ENCODE assay signal across 17 cellular contexts in genomic region chr9:82184524-82184923, GRCh38.
DNase-seq lines count a peak whose midpoint lies in the region; ATAC-seq and TF ChIP-seq lines count a peak whose summit lies in the region.
"Had no signal": no experiment of that assay in that cellular context is flagged by ENCODE, and none has a peak within 500 bp of the region (broad histone marks: within the 10 kb centered on the region; RNA-seq: fewer than 3 reads in every experiment).

No MANE protein-coding gene starts in this region.

- peak overlapping the region; percentile 62 for H3K4me2 ChIP-seq in OCI-LY1 (ENCODE audit: low read length)

- no peaks in the 10 kb centered on the region for H3K9me2 ChIP-seq in OCI-LY1 (ENCODE audit: low read depth, low read length)

- H3K27me3 ChIP-seq in OCI-LY1 (ENCODE audit: insufficient read depth, low read length), result no peaks in the 10 kb centered on the region
- no peaks in the 10 kb centered on the region for H3K27me3 ChIP-seq in dorsolateral prefrontal cortex
- H3K27me3 ChIP-seq in testis, result no peaks in the 10 kb centered on the region
- H3K27me3 ChIP-seq: esophagus muscularis mucosa, upper lobe of left lung had no signal

- intact Hi-C loops in dorsolateral prefrontal cortex (cut with DNase I) (no loop called here), testis (cut with DNase I; ENCODE audit: low total_unique reads) (no loop called here)

- H3K79me2 ChIP-seq in OCI-LY1 (ENCODE audit: insufficient read depth, low read length), result no peaks in the 10 kb centered on the region

- H3K4me3 ChIP-seq in OCI-LY1 (ENCODE audit: low read depth, low read length, poor library complexity, severe bottlenecking), result peak overlapping the region; percentile 13
- H3K4me3 ChIP-seq in dorsolateral prefrontal cortex, result no peak overlapping the region
- no peak overlapping the region for H3K4me3 ChIP-seq in testis
- H3K4me3 ChIP-seq: esophagus muscularis mucosa, upper lobe of left lung had no signal

- H3K27ac ChIP-seq in OCI-LY1 (ENCODE audit: low read depth, low read length, poor library complexity, severe bottlenecking), result peak overlapping the region; percentile 98
- no peak overlapping the region for H3K27ac ChIP-seq in dorsolateral prefrontal cortex
- no peak overlapping the region for H3K27ac ChIP-seq in testis
- H3K27ac ChIP-seq: esophagus muscularis mucosa, RWPE1, upper lobe of left lung had no signal

- peak overlapping the region; percentile 64 for H3K9ac ChIP-seq in OCI-LY1 (ENCODE audit: low read length)

- peaks cover 99% of the 10 kb centered on the region for H3K4me1 ChIP-seq in OCI-LY1 (ENCODE audit: insufficient read depth, low read length, severe bottlenecking)
- no peaks in the 10 kb centered on the region for H3K4me1 ChIP-seq in testis
- H3K4me1 ChIP-seq: Caco-2, esophagus muscularis mucosa, upper lobe of left lung had no signal

- H2AFZ ChIP-seq in OCI-LY1 (ENCODE audit: low read length), result no peak overlapping the region

- no peak for TF ChIP-seq POLR2A in testis (IDR thresholded peaks at IDR 0.05)

- H3K36me3 ChIP-seq in OCI-LY1 (ENCODE audit: insufficient read depth, low read length), result no peaks in the 10 kb centered on the region
- H3K36me3 ChIP-seq in testis (ENCODE audit: low read depth, missing control alignments), result no peaks in the 10 kb centered on the region
- H3K36me3 ChIP-seq: esophagus muscularis mucosa, upper lobe of left lung had no signal

- peaks cover 6% of the 10 kb centered on the region; the same call in 1 of the 2 replicates for H3F3A ChIP-seq in OCI-LY1 (ENCODE audit: insufficient read depth, low read length)

- ATAC-seq in GM18508 (IDR thresholded peaks at IDR 0.05; ENCODE audit: insufficient read depth, unreplicated experiment), result peak; percentile 58
- peak; percentile 53 for ATAC-seq in GM19452 (IDR thresholded peaks at IDR 0.05; ENCODE audit: unreplicated experiment)
- peak; percentile 49 for ATAC-seq in HG03025 (IDR thresholded peaks at IDR 0.05; ENCODE audit: low FRiP score, unreplicated experiment)
- no peak for ATAC-seq in GM21526 (IDR thresholded peaks at IDR 0.05; ENCODE audit: low FRiP score, unreplicated experiment)
- ATAC-seq: stimulated activated effector memory CD8-positive, alpha-beta T cell treated with anti-CD3 and anti-CD28 coated beads, Interleukin-12 subunit alpha, Interleukin-12 subunit beta, amount 100 ng/mL, for 72 hours had no signal

- no peak for DNase-seq in C1 segment of cervical spinal cord (lab: John Stamatoyannopoulos, UW)
- no peak for DNase-seq in dorsolateral prefrontal cortex
- no peak for DNase-seq in testis
- DNase-seq: activated CD8-positive, alpha-beta memory T cell treated with anti-CD3 and anti-CD28 coated beads, Interleukin-2, amount 50 U/mL, for 4 hours; activated naive CD4-positive, alpha-beta T cell treated with anti-CD3 and anti-CD28 coated beads for 36 hours; Caco-2; NCI-H2081 treated with DMSO at 0.1 percent for 48 hours; NCI-H774; upper lobe of left lung had no signal

- WGBS in testis, 2 donors, result 87% methylated on average over 3 of the region's 3 CpGs

- H4K20me1 ChIP-seq in OCI-LY1 (ENCODE audit: insufficient read depth, low read length), result no peaks in the 10 kb centered on the region

- TF ChIP-seq CTCF in OCI-LY1 (IDR thresholded peaks at IDR 0.05; ENCODE audit: low read length), result no peak
- no peak for TF ChIP-seq CTCF in dorsolateral prefrontal cortex (IDR thresholded peaks at IDR 0.05 in 54 of 56, conservative IDR thresholded peaks at IDR 0.05 in 2 of 56; ENCODE audit: low read depth in 1 of 56, partially characterized antibody in 56 of 56)
- no peak for TF ChIP-seq CTCF in testis (IDR thresholded peaks at IDR 0.05)

- H3K9me3 ChIP-seq in OCI-LY1 (ENCODE audit: low read length) (no peaks in the 10 kb centered on the region), testis (no peaks in the 10 kb centered on the region)
- H3K9me3 ChIP-seq: Caco-2, esophagus muscularis mucosa, upper lobe of left lung had no signal
